Comparison of ENCODE assay signal across 21 cellular contexts in the genomic region with DNA sequence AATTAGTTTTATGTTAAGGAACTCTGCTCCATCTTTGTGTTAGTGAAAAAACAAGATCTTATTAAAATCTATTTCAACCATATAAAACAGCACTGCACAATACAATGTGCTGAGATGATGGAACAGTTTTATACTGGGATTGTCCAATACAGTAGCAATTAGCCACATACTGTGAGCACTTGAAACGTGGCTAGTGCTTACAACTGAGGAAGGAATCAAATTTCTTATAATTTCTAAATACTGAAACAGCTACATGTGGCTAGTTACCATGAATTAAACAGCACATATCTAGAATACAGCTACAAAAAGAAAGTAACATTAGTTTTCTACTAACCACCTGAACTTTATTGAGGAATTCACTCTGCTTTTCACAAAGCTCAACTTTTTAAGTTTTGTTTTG.
"Had no signal": no experiment of that assay in that cellular context is flagged by ENCODE, and none has a peak within 500 bp of the region (broad histone marks: within the 10 kb centered on the region; RNA-seq: fewer than 3 reads in every experiment).

No MANE protein-coding gene starts in this region.

- DNase-seq: activated CD4-positive, alpha-beta T cell treated with anti-CD3 and anti-CD28 coated beads for 48 hours; activated CD4-positive, alpha-beta T cell treated with anti-CD3 and anti-CD28 coated beads, Interleukin-2, amount 50 U/mL, for 4 hours; activated CD4-positive, CD25-positive, alpha-beta regulatory T cell treated with anti-CD3 and anti-CD28 coated beads, Interleukin-2, amount 50 U/mL, for 72 hours; activated CD8-positive, alpha-beta memory T cell treated with anti-CD3 and anti-CD28 coated beads, Interleukin-2, amount 50 U/mL, for 48 hours; activated CD8-positive, alpha-beta T cell treated with anti-CD3 and anti-CD28 coated beads, Interleukin-2, amount 10 ng/mL, durations not matched to agents 7 days and 5 days; activated naive CD4-positive, alpha-beta T cell treated with anti-CD3 and anti-CD28 coated beads, Interleukin-2, amount 50 U/mL, for 16 hours; activated naive CD8-positive, alpha-beta T cell treated with anti-CD3 and anti-CD28 coated beads, Interleukin-2, amount 10 ng/mL, durations not matched to agents 7 days and 5 days; activated T-cell treated with anti-CD3 and anti-CD28 coated beads, Interleukin-2, amount 50 U/mL, for 1 hour; adrenal gland; anterior cingulate cortex; cerebellar nuclear complex; KG1; NCI-H1048; NCI-H226; NCI-H510A treated with DMSO at 0.1 percent for 48 hours; NCI-H82; PC-3; SHP77; SW 1271 had no signal

- FAIRE-seq: colon, RCC 7860 had no signal
